1 cellular context compared by ENCODE assay signal in genomic region chr16:13939821-13940220, GRCh38.
TF ChIP-seq lines count a peak whose summit lies in the region.

No MANE protein-coding gene starts in this region.

TF ChIP-seq in IMR-90, 13 proteins besides CTCF, POLR2A, EP300 and RAD21:
- TF ChIP-seq CEBPB (IDR thresholded peaks at IDR 0.05; ENCODE audit: low read depth, low read length) (no peak), MXI1 (IDR thresholded peaks at IDR 0.05; ENCODE audit: borderline replicate concordance, low read depth, low read length) (no peak), BHLHE40 (IDR thresholded peaks at IDR 0.05; ENCODE audit: low read depth, low read length) (no peak), FOS (IDR thresholded peaks at IDR 0.05; ENCODE audit: low read depth, low read length) (no peak), MAFK (IDR thresholded peaks at IDR 0.05; ENCODE audit: low read depth, low read length) (no peak), CHD1 (IDR thresholded peaks at IDR 0.05; ENCODE audit: low read depth, low read length) (no peak), SMC3 (IDR thresholded peaks at IDR 0.05; ENCODE audit: low read depth, low read length) (no peak), RFX5 (IDR thresholded peaks at IDR 0.05; ENCODE audit: low read depth, low read length) (no peak)
- TF ChIP-seq, protein P1, sequence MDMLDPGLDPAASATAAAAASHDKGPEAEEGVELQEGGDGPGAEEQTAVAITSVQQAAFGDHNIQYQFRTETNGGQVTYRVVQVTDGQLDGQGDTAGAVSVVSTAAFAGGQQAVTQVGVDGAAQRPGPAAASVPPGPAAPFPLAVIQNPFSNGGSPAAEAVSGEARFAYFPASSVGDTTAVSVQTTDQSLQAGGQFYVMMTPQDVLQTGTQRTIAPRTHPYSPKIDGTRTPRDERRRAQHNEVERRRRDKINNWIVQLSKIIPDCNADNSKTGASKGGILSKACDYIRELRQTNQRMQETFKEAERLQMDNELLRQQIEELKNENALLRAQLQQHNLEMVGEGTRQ (IDR thresholded peaks at IDR 0.05; ENCODE audit: low read depth, low read length), result no peak
